ENCODE assay signal across 20 cellular contexts in the genomic region with DNA sequence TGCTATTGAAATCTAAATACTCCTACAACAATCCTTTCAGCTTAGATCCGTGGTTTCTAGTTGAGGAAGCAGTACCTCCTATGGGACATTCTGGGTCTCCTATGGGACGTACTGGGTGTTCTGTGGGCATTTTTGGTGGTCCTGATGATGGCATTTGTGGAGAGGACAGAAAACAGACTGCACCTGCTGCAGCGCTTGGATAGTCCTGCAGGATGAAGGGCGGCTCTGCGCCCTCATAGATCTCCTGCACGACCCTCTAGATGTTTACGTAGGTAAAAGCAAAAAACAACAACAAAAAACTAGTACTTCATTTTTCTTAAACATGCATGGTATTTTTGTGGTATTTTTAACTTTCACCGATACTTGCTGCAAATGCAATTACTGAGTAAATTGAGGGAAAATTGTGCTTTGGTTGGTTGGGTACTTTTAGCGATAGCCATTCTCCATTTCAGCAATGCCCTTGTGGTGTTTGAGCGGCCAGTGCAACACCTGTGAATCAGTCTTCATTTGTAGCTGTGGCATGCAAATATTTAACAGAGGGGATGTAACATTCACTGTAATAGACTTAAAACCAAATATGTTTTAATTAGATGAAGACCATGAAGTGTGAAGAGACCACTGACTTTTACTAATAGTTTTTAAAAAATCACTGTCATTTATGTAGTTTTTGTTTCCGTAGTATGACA.
A peak's percentile ranks its signal among the peaks of the same experiment; 100 is the strongest.
DNase-seq lines count a peak whose midpoint lies in the region; ATAC-seq and TF ChIP-seq lines count a peak whose summit lies in the region.
"Had no signal": no experiment of that assay in that cellular context is flagged by ENCODE, and none has a peak within 500 bp of the region (broad histone marks: within the 10 kb centered on the region; RNA-seq: fewer than 3 reads in every experiment).

No MANE protein-coding gene starts in this region.

- H4K20me1 ChIP-seq in DOHH2 (ENCODE audit: control insufficient read depth, insufficient read depth, low read depth, low read length) = no peaks in the 10 kb centered on the region
- no peaks in the 10 kb centered on the region for H4K20me1 ChIP-seq in PC-3 (ENCODE audit: low read length)

- no TSS peak for BruUV-seq in PC-3 (replicated peaks; lab: Mats Ljungman, UMichigan)

- ATAC-seq in PC-3 (no peak), HG03378 (IDR thresholded peaks at IDR 0.05; ENCODE audit: unreplicated experiment) (no peak), omental fat pad (ENCODE audit: low FRiP score) (no peak)
- ATAC-seq: gastrocnemius medialis, left lobe of liver had no signal

- H3K27me3 ChIP-seq in DOHH2 (ENCODE audit: control insufficient read depth, low read length) = no peaks in the 10 kb centered on the region
- no peaks in the 10 kb centered on the region for H3K27me3 ChIP-seq in PC-3 (ENCODE audit: low read length)
- H3K27me3 ChIP-seq in endodermal cell (ENCODE audit: control insufficient read depth, insufficient read depth, low read length, poor library complexity, severe bottlenecking) = no peaks in the 10 kb centered on the region
- H3K27me3 ChIP-seq: gastrocnemius medialis had no signal

- H3K36me3 Mint-ChIP-seq in endodermal cell (ENCODE audit: low read depth) (no peaks in the 10 kb centered on the region), type B pancreatic cell (no peaks in the 10 kb centered on the region)
- H3K36me3 Mint-ChIP-seq: CD4-positive, CD25-positive, alpha-beta regulatory T cell; memory B cell had no signal

- CTCF ChIA-PET in PC-3 (lab: Charles Lee) = interaction anchor here (0.6 kb wide), 1 partner anchor 447 kb away, joined by 4 read pairs; no protein-coding TSS in a partner anchor

- H3K27me3 Mint-ChIP-seq in endodermal cell (ENCODE audit: insufficient read depth) (no peaks in the 10 kb centered on the region), type B pancreatic cell (no peaks in the 10 kb centered on the region)
- H3K27me3 Mint-ChIP-seq: CD4-positive, CD25-positive, alpha-beta regulatory T cell had no signal

- H3F3A ChIP-seq in DOHH2 (ENCODE audit: control insufficient read depth, insufficient read depth) = peaks cover 13% of the 10 kb centered on the region; the same call in 1 of the 2 replicates
- H3F3A ChIP-seq in PC-3 (ENCODE audit: low read length, unreplicated experiment) = peaks cover 3% of the 10 kb centered on the region

- POLR2A ChIA-PET in PC-3 (lab: Charles Lee; ENCODE audit: unreplicated experiment) = no interaction called here

- H3K27ac ChIP-seq in DOHH2 (ENCODE audit: low read depth, low read length) (peak overlapping the region; percentile 92), PC-3 (ENCODE audit: low read length) (peak overlapping the region; percentile 77), endodermal cell (ENCODE audit: low read depth, low read length) (no peak overlapping the region)
- H3K27ac ChIP-seq: gastrocnemius medialis, skin epidermis had no signal

- H3K9ac ChIP-seq in PC-3 (ENCODE audit: low read length) (no peak overlapping the region), endodermal cell (ENCODE audit: extremely low read depth, low read length, poor library complexity, severe bottlenecking) (no peak overlapping the region)

- DNase-seq in PC-3 = no peak
- no peak for DNase-seq in endodermal cell
- no peak for DNase-seq in type B pancreatic cell (ENCODE audit: extremely low spot score, unreplicated experiment)
- DNase-seq in omental fat pad (ENCODE audit: low spot score) = no peak
- no peak for DNase-seq in NCI-H187 treated with DMSO at 0.1 percent for 48 hours (lab: John Stamatoyannopoulos, UW)
- DNase-seq: activated CD4-positive, alpha-beta T cell treated with anti-CD3 and anti-CD28 coated beads for 4 hours; activated effector memory CD4-positive, alpha-beta T cell treated with anti-CD3 and anti-CD28 coated beads, Interleukin-2, amount 50 U/mL, for 16 hours; activated T-cell treated with anti-CD3 and anti-CD28 coated beads, Interleukin-2, amount 50 U/mL, for 1 hour; CD4-positive, CD25-positive, alpha-beta regulatory T cell; gastrocnemius medialis; NCI-H1092 treated with DMSO at 0.1 percent for 48 hours; NCI-H187; NCI-H524; NK-92 treated with Interleukin-12 subunit alpha and Interleukin-12 subunit beta, amount 100 ng/mL, for 24 hours; nucleus accumbens had no signal

- no peaks in the 10 kb centered on the region for H3K36me3 ChIP-seq in DOHH2 (ENCODE audit: control insufficient read depth, low read length)
- no peaks in the 10 kb centered on the region for H3K36me3 ChIP-seq in PC-3 (ENCODE audit: low read depth, low read length)
- no peaks in the 10 kb centered on the region for H3K36me3 ChIP-seq in endodermal cell (ENCODE audit: control insufficient read depth, insufficient read depth, low read length)
- H3K36me3 ChIP-seq: gastrocnemius medialis had no signal

- intact Hi-C loops in PC-3 (cut with micrococcal nuclease) = loop anchor here (1.0 to 5.0 kb wide), 3 partner anchors 65 to 135 kb away; no protein-coding TSS in a partner anchor

- H3K4me1 ChIP-seq in DOHH2 (ENCODE audit: control insufficient read depth, low read length) (peaks cover 53% of the 10 kb centered on the region), PC-3 (ENCODE audit: insufficient read depth, low read length) (peaks cover 28% of the 10 kb centered on the region), endodermal cell (ENCODE audit: control insufficient read depth, insufficient read depth, low read length) (no peaks in the 10 kb centered on the region)
- H3K4me1 ChIP-seq: gastrocnemius medialis had no signal

- TF ChIP-seq CTCF in DOHH2 (IDR thresholded peaks at IDR 0.05; ENCODE audit: low read depth, low read length, poor library complexity, severe bottlenecking) (no peak), PC-3 (conservative IDR thresholded peaks at IDR 0.05; ENCODE audit: low read depth, low read length) (peak; percentile 30), endodermal cell (conservative IDR thresholded peaks at IDR 0.05) (peak; percentile 50), type B pancreatic cell (conservative IDR thresholded peaks at IDR 0.05) (peak; percentile 22), omental fat pad (IDR thresholded peaks at IDR 0.05) (no peak)

- H3K9me3 Mint-ChIP-seq in endodermal cell = peaks cover 10% of the 10 kb centered on the region
- no peaks in the 10 kb centered on the region for H3K9me3 Mint-ChIP-seq in type B pancreatic cell
- H3K9me3 Mint-ChIP-seq: CD4-positive, CD25-positive, alpha-beta regulatory T cell; memory B cell had no signal

- H2AFZ ChIP-seq in PC-3 (ENCODE audit: low read length) = no peak overlapping the region

- no peaks in the 10 kb centered on the region for H3K9me2 ChIP-seq in DOHH2 (replicated peaks; ENCODE audit: control insufficient read depth, low read length)
- no peaks in the 10 kb centered on the region for H3K9me2 ChIP-seq in PC-3 (replicated peaks; ENCODE audit: low read length)

- H3K4me3 ChIP-seq in DOHH2 (ENCODE audit: low read length) = peak overlapping the region; percentile 56
- H3K4me3 ChIP-seq in PC-3 (ENCODE audit: low read length) = no peak overlapping the region
- no peak overlapping the region for H3K4me3 ChIP-seq in endodermal cell (ENCODE audit: low read length)
- H3K4me3 ChIP-seq: gastrocnemius medialis, skin epidermis had no signal

- no peaks in the 10 kb centered on the region for H3K79me2 ChIP-seq in DOHH2 (ENCODE audit: control insufficient read depth, low read length)
- no peaks in the 10 kb centered on the region for H3K79me2 ChIP-seq in PC-3 (ENCODE audit: low read length)

- peak overlapping the region; percentile 71 for H3K4me2 ChIP-seq in DOHH2 (ENCODE audit: low read length)
- H3K4me2 ChIP-seq in PC-3 (ENCODE audit: low read length) = peak overlapping the region; percentile 58

- H3K27ac Mint-ChIP-seq in endodermal cell = no peak overlapping the region
- no peak overlapping the region for H3K27ac Mint-ChIP-seq in type B pancreatic cell
- H3K27ac Mint-ChIP-seq: CD4-positive, CD25-positive, alpha-beta regulatory T cell; memory B cell had no signal

- H3K9me3 ChIP-seq in DOHH2 (ENCODE audit: control insufficient read depth, insufficient read depth, low read length) (no peaks in the 10 kb centered on the region), PC-3 (ENCODE audit: low read length) (no peaks in the 10 kb centered on the region), endodermal cell (ENCODE audit: control insufficient read depth, low read length) (peaks cover 9% of the 10 kb centered on the region)
- H3K9me3 ChIP-seq: gastrocnemius medialis had no signal

- H3K4me1 Mint-ChIP-seq in endodermal cell (no peaks in the 10 kb centered on the region), type B pancreatic cell (ENCODE audit: unreplicated experiment) (peaks cover 18% of the 10 kb centered on the region)
- H3K4me1 Mint-ChIP-seq: CD4-positive, CD25-positive, alpha-beta regulatory T cell had no signal

- 91 to 100% methylated on average over 4 to 11 of the region's 11 CpGs for WGBS in endodermal cell (ENCODE audit: insufficient coverage in 1 of 2, insufficient read length in 1 of 2), 2 experiments

- H3K4me3 Mint-ChIP-seq in endodermal cell (no peak overlapping the region), type B pancreatic cell (no peak overlapping the region)
- H3K4me3 Mint-ChIP-seq: CD4-positive, CD25-positive, alpha-beta regulatory T cell; memory B cell had no signal

Comparison
In these comparisons a context has a peak if more than half of its experiments do, and no peak if none do; other contexts are left out.
1. CTCF ChIP-seq: peak in PC-3 (single experiment), endodermal cell (single experiment) and type B pancreatic cell (single experiment); none in DOHH2 (single experiment) and omental fat pad (0 of 3).